ENCODE assay signal across 8 cellular contexts in the genomic region with DNA sequence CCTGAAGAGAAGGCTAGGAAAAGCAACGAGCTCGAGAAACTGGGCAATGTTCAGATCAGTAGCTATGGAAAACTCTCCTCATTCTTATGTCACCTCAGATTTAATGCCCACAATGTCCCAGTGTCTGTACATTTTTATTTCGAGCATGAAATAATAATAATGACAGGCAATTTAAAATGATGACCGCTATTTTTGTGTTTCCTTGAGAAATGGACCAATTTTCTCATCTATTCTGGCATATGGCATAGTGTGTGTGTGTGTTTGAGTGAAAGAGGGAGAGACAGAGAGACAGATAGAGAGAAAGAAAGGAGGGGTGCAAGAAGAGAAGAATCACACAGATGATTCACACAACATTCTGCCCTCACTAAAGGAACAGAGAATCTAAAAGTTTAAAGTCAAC.
"Had no signal": no experiment of that assay in that cellular context is flagged by ENCODE, and none has a peak within 500 bp of the region (broad histone marks: within the 10 kb centered on the region; RNA-seq: fewer than 3 reads in every experiment).

No MANE protein-coding gene starts in this region.

- H3K4me3 ChIP-seq: GM12878 had no signal

- FAIRE-seq: G401.6, GM12878, GM12891, GM12892, GM18507, GM19239 had no signal

- ATAC-seq: GM12878 had no signal

- DNase-seq: GDM1, GF-D8 had no signal
